ENCODE assay signal across 11 cellular contexts in the genomic region with DNA sequence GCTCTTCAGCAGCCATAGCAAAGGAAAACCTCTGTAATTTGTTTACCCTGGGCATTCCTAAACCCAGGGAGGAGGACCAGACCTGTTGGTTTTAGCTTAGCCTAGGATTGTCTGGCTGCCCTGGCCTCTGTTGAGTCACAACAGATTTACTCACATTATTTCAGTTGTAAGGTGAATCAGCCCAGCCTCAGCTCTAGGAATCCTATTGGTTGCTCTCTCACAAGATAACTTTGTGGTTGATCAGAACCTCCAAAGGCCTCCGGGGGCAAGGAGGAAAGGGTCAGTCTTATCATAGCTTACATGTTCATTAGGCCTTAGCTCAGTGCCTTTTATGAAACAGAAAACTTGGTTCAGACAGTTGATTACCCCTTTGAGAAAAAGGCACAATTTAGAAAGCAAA. TPM values are rescaled to one million over a fixed set of nuclear protein-coding genes. Genes with fewer than 3 reads are reported as not detected.
A peak's percentile ranks its signal among the peaks of the same experiment; 100 is the strongest.
DNase-seq lines count a peak whose midpoint lies in the region; ATAC-seq, FAIRE-seq and TF ChIP-seq lines count a peak whose summit lies in the region.
"Had no signal": no experiment of that assay in that cellular context is flagged by ENCODE, and none has a peak within 500 bp of the region (broad histone marks: within the 10 kb centered on the region; RNA-seq: fewer than 3 reads in every experiment).

No MANE protein-coding gene starts in this region.

- intact Hi-C loops in Right ventricle myocardium inferior (cut with DNase I): no loop called here

- no peak overlapping the region for H3K4me3 ChIP-seq in bronchial epithelial cell (ENCODE audit: low read depth, low read length)
- H3K4me3 ChIP-seq: Peyer's patch had no signal

- no peaks in the 10 kb centered on the region for H3K36me3 ChIP-seq in bronchial epithelial cell (ENCODE audit: control insufficient read depth, insufficient read depth, low read length)

- DNase-seq in AG20443 (ENCODE audit: low spot score) (peak; percentile 23), HT1080 (ENCODE audit: low read depth) (peak; percentile 21), bronchial epithelial cell (ENCODE audit: low read depth) (peak; percentile 86), Right ventricle myocardium inferior (ENCODE audit: missing footprints) (no peak), globus pallidus (ENCODE audit: low spot score) (no peak)
- DNase-seq: DND-41, immature natural killer cell, Peyer's patch had no signal

- no peaks in the 10 kb centered on the region for H3K27me3 ChIP-seq in bronchial epithelial cell (ENCODE audit: control insufficient read depth, insufficient read depth, low read length)
- H3K27me3 ChIP-seq: Peyer's patch had no signal

- peak; percentile 70 for ATAC-seq in GM18907 (IDR thresholded peaks at IDR 0.05; ENCODE audit: unreplicated experiment)
- ATAC-seq in Right ventricle myocardium inferior: no peak
- no peak for ATAC-seq in HG03520 (IDR thresholded peaks at IDR 0.05; ENCODE audit: unreplicated experiment)
- no peak for ATAC-seq in HG02571 (IDR thresholded peaks at IDR 0.05; ENCODE audit: unreplicated experiment)

- no peak for TF ChIP-seq CTCF in bronchial epithelial cell (IDR thresholded peaks at IDR 0.05; ENCODE audit: insufficient read depth, low read length, severe bottlenecking)

- FAIRE-seq in bronchial epithelial cell (lab: Jason Lieb, UNC): no peak

RNA-seq across cellular contexts. Expression of gene PDK3, which starts 41.0 kb away (rescaled TPM):
- total RNA-seq in HT1080 (2014; rRNA removed; shearing (Covaris generic)): 5.8 and 7.8 TPM in 2 replicates
- 10.3 and 11.2 TPM in 2 replicates for polyA plus RNA-seq in HT1080 (2015; cell fraction: cytosol; rRNA removed)
- 5.0 and 6.1 TPM in 2 replicates for polyA plus RNA-seq in HT1080 (2015; cell fraction: nucleus; rRNA removed)
- total RNA-seq in bronchial epithelial cell (5.3 and 5.8 TPM in 2 replicates), Right ventricle myocardium inferior (6.3 TPM)

Comparison
In these comparisons a context has a peak if more than half of its experiments do, and no peak if none do; other contexts are left out.
1. DNase-seq: peak in AG20443 (single experiment), HT1080 (single experiment) and bronchial epithelial cell (single experiment); none in Right ventricle myocardium inferior (single experiment) and globus pallidus (single experiment).